Comparison of ENCODE assay signal across 21 cellular contexts in the genomic region with DNA sequence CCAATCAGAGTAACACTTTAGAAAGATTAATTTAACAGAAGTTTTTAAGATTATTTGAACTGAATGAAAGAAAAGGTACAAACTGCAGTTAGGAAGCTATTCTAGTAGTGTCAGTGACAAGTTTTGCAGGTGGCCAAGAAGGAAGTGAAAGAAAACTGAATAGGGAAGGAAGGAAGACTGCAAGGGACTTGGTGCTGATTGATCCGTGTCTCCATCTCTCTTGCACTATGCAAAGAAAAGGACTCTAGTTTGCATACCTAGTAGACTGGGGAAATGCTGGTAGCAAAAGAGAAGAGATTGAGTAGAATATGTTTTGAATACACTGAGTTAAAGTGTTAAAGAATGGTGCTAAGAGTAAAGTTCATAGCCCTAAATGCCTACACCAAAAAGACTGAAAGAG. TPM values are rescaled to one million over a fixed set of nuclear protein-coding genes. Genes with fewer than 3 reads are reported as not detected.
A peak's percentile ranks its signal among the peaks of the same experiment; 100 is the strongest.
DNase-seq lines count a peak whose midpoint lies in the region; ATAC-seq and TF ChIP-seq lines count a peak whose summit lies in the region.
"Had no signal": no experiment of that assay in that cellular context is flagged by ENCODE, and none has a peak within 500 bp of the region (broad histone marks: within the 10 kb centered on the region; RNA-seq: fewer than 3 reads in every experiment).

No MANE protein-coding gene starts in this region.

- H3K9me3 ChIP-seq in mucosa of descending colon (no peaks in the 10 kb centered on the region), prostate gland (no peaks in the 10 kb centered on the region)
- H3K9me3 ChIP-seq: colonic mucosa had no signal

- H3K36me3 ChIP-seq in mucosa of descending colon (ENCODE audit: low read depth) (no peaks in the 10 kb centered on the region), prostate gland (no peaks in the 10 kb centered on the region)
- H3K36me3 ChIP-seq: colonic mucosa, sigmoid colon had no signal

- TF ChIP-seq CTCF in mucosa of descending colon (IDR thresholded peaks at IDR 0.05) (no peak), prostate gland (IDR thresholded peaks at IDR 0.05) (no peak)

- H3K4me1 Mint-ChIP-seq in activated CD8-positive, alpha-beta memory T cell treated with anti-CD3 and anti-CD28 coated beads, Interleukin-2, amount 10 ng/mL, durations not matched to agents 7 days and 5 days: no peaks in the 10 kb centered on the region
- H3K4me1 Mint-ChIP-seq: activated naive CD4-positive, alpha-beta T cell treated with anti-CD3 and anti-CD28 coated beads, Interleukin-2, amount 50 U/mL, for 24 hours had no signal

- H3K4me1 ChIP-seq in mucosa of descending colon (ENCODE audit: low read depth) (no peaks in the 10 kb centered on the region), prostate gland (replicated peaks) (no peaks in the 10 kb centered on the region)
- H3K4me1 ChIP-seq: body of pancreas, Caco-2, colonic mucosa, sigmoid colon had no signal

- TF ChIP-seq POLR2A in prostate gland (IDR thresholded peaks at IDR 0.05): no peak

- no peak overlapping the region for H3K4me3 Mint-ChIP-seq in activated CD8-positive, alpha-beta memory T cell treated with anti-CD3 and anti-CD28 coated beads, Interleukin-2, amount 10 ng/mL, durations not matched to agents 7 days and 5 days
- H3K4me3 Mint-ChIP-seq: activated CD4-positive, alpha-beta memory T cell treated with anti-CD3 and anti-CD28 coated beads for 36 hours; activated naive CD4-positive, alpha-beta T cell treated with anti-CD3 and anti-CD28 coated beads, Interleukin-2, amount 50 U/mL, for 24 hours; activated T-cell treated with anti-CD3 and anti-CD28 coated beads, Interleukin-2, amount 50 U/mL, for 24 hours had no signal

- no peaks in the 10 kb centered on the region for H3K36me3 Mint-ChIP-seq in activated CD8-positive, alpha-beta memory T cell treated with anti-CD3 and anti-CD28 coated beads, Interleukin-2, amount 10 ng/mL, durations not matched to agents 7 days and 5 days
- H3K36me3 Mint-ChIP-seq: activated CD4-positive, alpha-beta memory T cell treated with anti-CD3 and anti-CD28 coated beads for 36 hours had no signal

- H3K4me3 ChIP-seq in mucosa of descending colon (no peak overlapping the region), prostate gland (no peak overlapping the region)
- H3K4me3 ChIP-seq: body of pancreas, colonic mucosa, sigmoid colon had no signal

- intact Hi-C loops in mucosa of descending colon (cut with DNase I, micrococcal nuclease): no loop called here
- intact Hi-C loops in prostate gland (cut with DNase I): no loop called here

- no peak overlapping the region for H3K27ac Mint-ChIP-seq in activated CD8-positive, alpha-beta memory T cell treated with anti-CD3 and anti-CD28 coated beads, Interleukin-2, amount 10 ng/mL, durations not matched to agents 7 days and 5 days
- H3K27ac Mint-ChIP-seq: activated CD4-positive, alpha-beta memory T cell treated with anti-CD3 and anti-CD28 coated beads for 36 hours; activated naive CD4-positive, alpha-beta T cell treated with anti-CD3 and anti-CD28 coated beads, Interleukin-2, amount 50 U/mL, for 24 hours; activated T-cell treated with anti-CD3 and anti-CD28 coated beads, Interleukin-2, amount 50 U/mL, for 24 hours had no signal

- ATAC-seq in GM18519 (IDR thresholded peaks at IDR 0.05; ENCODE audit: low FRiP score, unreplicated experiment) (peak; percentile 75), HG02759 (IDR thresholded peaks at IDR 0.05; ENCODE audit: unreplicated experiment) (peak; percentile 65), mucosa of descending colon (peak; percentile 53), HG03045 (IDR thresholded peaks at IDR 0.05; ENCODE audit: unreplicated experiment) (no peak)
- ATAC-seq in activated CD8-positive, alpha-beta memory T cell treated with anti-CD3 and anti-CD28 coated beads, Interleukin-2, amount 10 ng/mL, durations not matched to agents 7 days and 5 days: no peak
- ATAC-seq: body of pancreas had no signal

- peak; percentile 0 to 37 for DNase-seq in NOMO-1 (lab: John Stamatoyannopoulos, UW; ENCODE audit: unreplicated experiment in 2 of 2)
- DNase-seq in mucosa of descending colon: no peak
- DNase-seq in prostate gland (ENCODE audit: low spot score): no peak
- no peak for DNase-seq in activated CD8-positive, alpha-beta memory T cell treated with anti-CD3 and anti-CD28 coated beads, Interleukin-2, amount 10 ng/mL, durations not matched to agents 7 days and 5 days
- DNase-seq: activated CD4-positive, alpha-beta memory T cell treated with anti-CD3 and anti-CD28 coated beads for 36 hours; activated T-cell treated with anti-CD3 and anti-CD28 coated beads, Interleukin-2, amount 50 U/mL, for 24 hours; body of pancreas; Caco-2; colonic mucosa; foreskin melanocyte; NCI-H1048; NCI-H69; occipital lobe; sigmoid colon; substantia nigra had no signal

- CTCF ChIA-PET in activated CD8-positive, alpha-beta memory T cell treated with anti-CD3 and anti-CD28 coated beads, Interleukin-2, amount 10 ng/mL, durations not matched to agents 7 days and 5 days (lab: Charles Lee): interaction anchor here (1.4 kb wide), 1 partner anchor 130 kb away, joined by 3 read pairs; no protein-coding TSS in a partner anchor

- peaks cover 3% of the 10 kb centered on the region for H3K27me3 Mint-ChIP-seq in activated CD8-positive, alpha-beta memory T cell treated with anti-CD3 and anti-CD28 coated beads, Interleukin-2, amount 10 ng/mL, durations not matched to agents 7 days and 5 days

- H3K27ac ChIP-seq in prostate gland: no peak overlapping the region
- H3K27ac ChIP-seq: body of pancreas, colonic mucosa, sigmoid colon had no signal

- WGBS in prostate gland: 83% methylated on average over 1 of the region's 1 CpG

- H3K9me3 Mint-ChIP-seq in activated CD8-positive, alpha-beta memory T cell treated with anti-CD3 and anti-CD28 coated beads, Interleukin-2, amount 10 ng/mL, durations not matched to agents 7 days and 5 days (ENCODE audit: low read depth): no peaks in the 10 kb centered on the region

- H3K27me3 ChIP-seq in prostate gland (replicated peaks; ENCODE audit: insufficient read depth): no peaks in the 10 kb centered on the region
- H3K27me3 ChIP-seq: body of pancreas, colonic mucosa, sigmoid colon had no signal

RNA-seq across cellular contexts. Expression of a gene that starts 33.0 kb away (rescaled TPM):
- total RNA-seq in mucosa of descending colon (not detected), prostate gland (not detected)
- total RNA-seq in activated CD8-positive, alpha-beta memory T cell treated with anti-CD3 and anti-CD28 coated beads, Interleukin-2, amount 10 ng/mL, durations not matched to agents 7 days and 5 days: not detected
- total RNA-seq: activated CD4-positive, alpha-beta memory T cell treated with anti-CD3 and anti-CD28 coated beads for 36 hours; body of pancreas; Caco-2; colonic mucosa; endothelial cell of umbilical vein; occipital lobe; RPMI7951; sigmoid colon had no signal

RNA-seq across cellular contexts. Expression of a gene that starts 46.8 kb away (rescaled TPM):
- total RNA-seq in mucosa of descending colon (not detected), prostate gland (10 to 100 TPM in 1 of 2 donors, 1 to 10 TPM in 1; 2.2 to 98.2 TPM)
- not detected for total RNA-seq in activated CD8-positive, alpha-beta memory T cell treated with anti-CD3 and anti-CD28 coated beads, Interleukin-2, amount 10 ng/mL, durations not matched to agents 7 days and 5 days
- total RNA-seq: activated CD4-positive, alpha-beta memory T cell treated with anti-CD3 and anti-CD28 coated beads for 36 hours; body of pancreas; Caco-2; colonic mucosa; endothelial cell of umbilical vein; occipital lobe; RPMI7951; sigmoid colon had no signal

RNA-seq across cellular contexts. Expression of a gene that starts 58.2 kb away (rescaled TPM):
- total RNA-seq in mucosa of descending colon (not detected), prostate gland (not detected)
- not detected for total RNA-seq in activated CD8-positive, alpha-beta memory T cell treated with anti-CD3 and anti-CD28 coated beads, Interleukin-2, amount 10 ng/mL, durations not matched to agents 7 days and 5 days
- total RNA-seq: activated CD4-positive, alpha-beta memory T cell treated with anti-CD3 and anti-CD28 coated beads for 36 hours; body of pancreas; Caco-2; colonic mucosa; endothelial cell of umbilical vein; RPMI7951; sigmoid colon had no signal

Comparison
In these comparisons a context has a peak if more than half of its experiments do, and no peak if none do; other contexts are left out.
1. ATAC-seq: peak in GM18519 (single experiment), HG02759 (single experiment) and mucosa of descending colon (single experiment); none in HG03045 (single experiment) and activated CD8-positive, alpha-beta memory T cell treated with anti-CD3 and anti-CD28 coated beads, Interleukin-2, amount 10 ng/mL, durations not matched to agents 7 days and 5 days (single experiment).
2. DNase-seq: peak in NOMO-1 (2 of 2); none in mucosa of descending colon (0 of 3), prostate gland (single experiment) and activated CD8-positive, alpha-beta memory T cell treated with anti-CD3 and anti-CD28 coated beads, Interleukin-2, amount 10 ng/mL, durations not matched to agents 7 days and 5 days (single experiment).